Comparison of ENCODE assay signal across 1 cellular context in genomic region chr1:151547119-151547899, GRCh38.
TF ChIP-seq lines count a peak whose summit lies in the region.

No MANE protein-coding gene starts in this region.

TF ChIP-seq in HepG2, 621 proteins besides CTCF, POLR2A, EP300 and RAD21 (continued from another document and continues in another):
- no peak; the same call in 1 of the 2 replicates for TF ChIP-seq POGK (CRISPR knock-in tag; conservative IDR thresholded peaks at IDR 0.05)
- TF ChIP-seq MLLT10 (CRISPR knock-in tag; IDR thresholded peaks at IDR 0.05) = no peak
- no peak for TF ChIP-seq ZNF260 (CRISPR knock-in tag; IDR thresholded peaks at IDR 0.05; ENCODE audit: borderline replicate concordance, low read depth)
- TF ChIP-seq HMGXB3 (CRISPR knock-in tag; IDR thresholded peaks at IDR 0.05; ENCODE audit: borderline replicate concordance) = 0 out of 2 replicates have a peak, but pooled peaks have one; percentile 25
- 0 out of 2 replicates have a peak, but pooled peaks have one; percentile 47 for TF ChIP-seq MLXIP (CRISPR knock-in tag; IDR thresholded peaks at IDR 0.05; ENCODE audit: borderline replicate concordance)
- 0 out of 2 replicates have a peak, but pooled peaks have one; percentile 68 for TF ChIP-seq ZNF615 (CRISPR knock-in tag; IDR thresholded peaks at IDR 0.05; ENCODE audit: borderline replicate concordance)
- TF ChIP-seq SKI (IDR thresholded peaks at IDR 0.05; ENCODE audit: partially characterized antibody) = peak; percentile 79
- TF ChIP-seq CENPX (CRISPR knock-in tag; IDR thresholded peaks at IDR 0.05) = no peak
- no peak for TF ChIP-seq ZNF790 (CRISPR knock-in tag; IDR thresholded peaks at IDR 0.05; ENCODE audit: borderline replicate concordance)
- TF ChIP-seq ZBTB37 (CRISPR knock-in tag; IDR thresholded peaks at IDR 0.05) = peak; percentile 98
- no peak for TF ChIP-seq TSC22D2 (CRISPR knock-in tag; IDR thresholded peaks at IDR 0.05; ENCODE audit: borderline replicate concordance)
- no peak for TF ChIP-seq SRSF9 (IDR thresholded peaks at IDR 0.05; ENCODE audit: borderline replicate concordance, insufficient read depth, low read depth, low read length, poor library complexity, severe bottlenecking)
- TF ChIP-seq HCFC1 (IDR thresholded peaks at IDR 0.05; ENCODE audit: low read depth, low read length) = peak; percentile 25; the same call in 1 of the 2 replicates
- TF ChIP-seq PHB2 (IDR thresholded peaks at IDR 0.05; ENCODE audit: partially characterized antibody) = no peak
- no peak for TF ChIP-seq ZNF234 (CRISPR knock-in tag; conservative IDR thresholded peaks at IDR 0.05)
- no peak for TF ChIP-seq ZBTB1 (CRISPR knock-in tag; IDR thresholded peaks at IDR 0.05; ENCODE audit: borderline replicate concordance)
- TF ChIP-seq ZNF10 (CRISPR knock-in tag; IDR thresholded peaks at IDR 0.05; ENCODE audit: borderline replicate concordance, low read depth) = no peak
- TF ChIP-seq ZNF652 (CRISPR knock-in tag; IDR thresholded peaks at IDR 0.05; ENCODE audit: borderline replicate concordance, low read depth) = peak; percentile 23; the same call in 1 of the 2 replicates
- TF ChIP-seq GFI1 (CRISPR knock-in tag; IDR thresholded peaks at IDR 0.05; ENCODE audit: borderline replicate concordance) = peak; percentile 85
- TF ChIP-seq ATF6 (CRISPR knock-in tag; conservative IDR thresholded peaks at IDR 0.05) = no peak
- peak; percentile 43; the same call in 1 of the 2 replicates for TF ChIP-seq TFDP1 (CRISPR knock-in tag; IDR thresholded peaks at IDR 0.05; ENCODE audit: borderline replicate concordance)
- no peak for TF ChIP-seq GRHL1 (CRISPR knock-in tag; conservative IDR thresholded peaks at IDR 0.05)
- peak; percentile 36; the same call in 1 of the 2 replicates for TF ChIP-seq DRAP1 (CRISPR knock-in tag; IDR thresholded peaks at IDR 0.05)
- no peak for TF ChIP-seq ZNF709 (CRISPR knock-in tag; IDR thresholded peaks at IDR 0.05)
- no peak for TF ChIP-seq CHD2 (IDR thresholded peaks at IDR 0.05; ENCODE audit: low read depth, low read length)
- TF ChIP-seq NRL (CRISPR knock-in tag; IDR thresholded peaks at IDR 0.05; ENCODE audit: borderline replicate concordance) = no peak
- TF ChIP-seq BATF2 (CRISPR knock-in tag; IDR thresholded peaks at IDR 0.05) = no peak
- no peak for TF ChIP-seq SATB2 (CRISPR knock-in tag; IDR thresholded peaks at IDR 0.05)
- no peak for TF ChIP-seq TBX3 (IDR thresholded peaks at IDR 0.05; ENCODE audit: borderline replicate concordance)
- TF ChIP-seq KLF9 (CRISPR knock-in tag; IDR thresholded peaks at IDR 0.05; ENCODE audit: low read depth) = peak; percentile 96
- TF ChIP-seq DZIP1 (CRISPR knock-in tag; IDR thresholded peaks at IDR 0.05) = no peak
- 0 out of 2 replicates have a peak, but pooled peaks have one; percentile 22 for TF ChIP-seq FOXP1 (IDR thresholded peaks at IDR 0.05)
- peak; percentile 81; the same call in 1 of the 2 replicates for TF ChIP-seq FOXP1 (CRISPR knock-in tag; IDR thresholded peaks at IDR 0.05)
- TF ChIP-seq TFAP4 (IDR thresholded peaks at IDR 0.05; ENCODE audit: borderline replicate concordance, low read depth) = peak; percentile 89; the same call in 1 of the 2 replicates
- no peak for TF ChIP-seq ZNF839 (CRISPR knock-in tag; IDR thresholded peaks at IDR 0.05; ENCODE audit: borderline replicate concordance)
- no peak for TF ChIP-seq ZNF446 (CRISPR knock-in tag; IDR thresholded peaks at IDR 0.05)
- 0 out of 2 replicates have a peak, but pooled peaks have one; percentile 46 for TF ChIP-seq AKAP8 (CRISPR knock-in tag; IDR thresholded peaks at IDR 0.05)
- TF ChIP-seq KDM6A (CRISPR knock-in tag; IDR thresholded peaks at IDR 0.05; ENCODE audit: low read depth) = no peak
